16 cellular contexts compared by ENCODE assay signal in the genomic region with DNA sequence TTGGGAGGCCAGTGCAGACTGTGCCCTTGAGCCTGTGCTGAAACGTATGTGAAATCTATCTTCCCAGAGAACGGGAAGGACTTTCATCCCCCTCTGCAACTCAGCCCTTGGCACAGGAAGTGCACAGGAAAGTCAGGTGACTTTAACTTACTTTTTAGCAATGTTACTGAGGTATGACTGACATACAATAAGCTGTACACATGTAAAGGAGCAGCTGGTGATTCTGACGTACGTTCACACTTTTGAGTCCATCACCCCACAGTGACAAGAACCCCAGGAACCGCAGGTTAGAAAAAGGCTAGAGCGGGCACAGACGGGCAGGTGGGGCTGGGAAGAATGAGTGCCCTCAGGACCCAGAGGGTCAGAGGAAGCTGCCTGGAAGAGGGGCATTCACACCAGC. TPM values are rescaled to one million over a fixed set of nuclear protein-coding genes. Genes with fewer than 3 reads are reported as not detected.
DNase-seq lines count a peak whose midpoint lies in the region; ATAC-seq and TF ChIP-seq lines count a peak whose summit lies in the region.
"Had no signal": no experiment of that assay in that cellular context is flagged by ENCODE, and none has a peak within 500 bp of the region (broad histone marks: within the 10 kb centered on the region; RNA-seq: fewer than 3 reads in every experiment).

No MANE protein-coding gene starts in this region.

- H4K20me1 ChIP-seq in BLaER1 treated with 17β-estradiol and CSF1 and Interleukin-3, amounts not matched to agents 10 nM and 100 nM, result peaks cover 0 to 26% (median 0%) of the 10 kb centered on the region in 11 experiments; a peak in 3 of 22 replicates

- H3K4me1 Mint-ChIP-seq in activated CD8-positive, alpha-beta T cell treated with anti-CD3 and anti-CD28 coated beads, Interleukin-2, amount 10 ng/mL, durations not matched to agents 7 days and 5 days (ENCODE audit: low read depth), result peaks cover 23% of the 10 kb centered on the region
- H3K4me1 Mint-ChIP-seq in activated CD8-positive, alpha-beta T cell treated with anti-CD3 and anti-CD28 coated beads for 36 hours (ENCODE audit: low read depth), result peaks cover 24% of the 10 kb centered on the region
- H3K4me1 Mint-ChIP-seq in endodermal cell, result peaks cover 11% of the 10 kb centered on the region
- peaks cover 19 to 48% (median 40%) of the 10 kb centered on the region in 4 donors for H3K4me1 Mint-ChIP-seq in naive thymus-derived CD8-positive, alpha-beta T cell

- H3K9ac ChIP-seq in BLaER1 treated with 17β-estradiol and CSF1 and Interleukin-3, amounts not matched to agents 10 nM and 100 nM, result peak overlapping the region in 4 of 11 experiments; percentile 4 to 41 (median 18); a peak in 4 of 22 replicates
- no peak overlapping the region for H3K9ac ChIP-seq in endodermal cell (ENCODE audit: extremely low read depth, low read length, poor library complexity, severe bottlenecking)

- POLR2A ChIA-PET in activated CD8-positive, alpha-beta T cell treated with anti-CD3 and anti-CD28 coated beads, Interleukin-2, amount 10 ng/mL, durations not matched to agents 7 days and 5 days (lab: Charles Lee), result no interaction called here
- POLR2A ChIA-PET in activated CD8-positive, alpha-beta T cell treated with anti-CD3 and anti-CD28 coated beads for 36 hours (lab: Charles Lee), result interaction anchor here (1.0 kb wide), 1 partner anchor 46 kb away, joined by 3 read pairs; no protein-coding TSS in a partner anchor
- POLR2A ChIA-PET in naive thymus-derived CD8-positive, alpha-beta T cell (lab: Charles Lee), result no interaction called here

- H3K27me3 ChIP-seq in BLaER1 treated with 17β-estradiol and CSF1 and Interleukin-3, amounts not matched to agents 10 nM and 100 nM, result no peaks in the 10 kb centered on the region
- no peaks in the 10 kb centered on the region for H3K27me3 ChIP-seq in endodermal cell (ENCODE audit: control insufficient read depth, insufficient read depth, low read length, poor library complexity, severe bottlenecking)

- H3K4me3 ChIP-seq in BLaER1 treated with 17β-estradiol and CSF1 and Interleukin-3, amounts not matched to agents 10 nM and 100 nM, result peak overlapping the region in 1 of 10 experiments; percentile 2; a peak in 2 of 20 replicates
- no peak overlapping the region for H3K4me3 ChIP-seq in endodermal cell (ENCODE audit: low read length)
- H3K4me3 ChIP-seq: HAP-1 had no signal

- no peak for TF ChIP-seq CTCF in activated CD8-positive, alpha-beta T cell treated with anti-CD3 and anti-CD28 coated beads for 36 hours (IDR thresholded peaks at IDR 0.05)
- no peak for TF ChIP-seq CTCF in endodermal cell (conservative IDR thresholded peaks at IDR 0.05)

- peaks cover 25 to 75% (median 54%) of the 10 kb centered on the region in 10 experiments for H3K4me1 ChIP-seq in BLaER1 treated with 17β-estradiol and CSF1 and Interleukin-3, amounts not matched to agents 10 nM and 100 nM
- no peaks in the 10 kb centered on the region for H3K4me1 ChIP-seq in endodermal cell (ENCODE audit: control insufficient read depth, insufficient read depth, low read length)
- H3K4me1 ChIP-seq: Caco-2, HAP-1 had no signal

- DNase-seq in activated CD8-positive, alpha-beta T cell treated with anti-CD3 and anti-CD28 coated beads, Interleukin-2, amount 10 ng/mL, durations not matched to agents 7 days and 5 days, result no peak
- no peak for DNase-seq in activated CD8-positive, alpha-beta T cell treated with anti-CD3 and anti-CD28 coated beads for 36 hours
- DNase-seq in endodermal cell (no peak), GM19240 (ENCODE audit: insufficient read length, low spot score) (no peak)
- no peak for DNase-seq in naive thymus-derived CD8-positive, alpha-beta T cell
- DNase-seq: 8988T; AML-193; C1 segment of cervical spinal cord; Caco-2; CD8-positive, alpha-beta memory T cell; DND-41; GDM1 had no signal

- H3K36me3 ChIP-seq in BLaER1 treated with 17β-estradiol and CSF1 and Interleukin-3, amounts not matched to agents 10 nM and 100 nM, result peaks cover 0 to 35% (median 0%) of the 10 kb centered on the region in 11 experiments; a peak in 6 of 22 replicates
- H3K36me3 ChIP-seq in endodermal cell (ENCODE audit: control insufficient read depth, insufficient read depth, low read length), result no peaks in the 10 kb centered on the region
- H3K36me3 ChIP-seq: HAP-1 had no signal

- peak overlapping the region; percentile 39 for H3K27ac Mint-ChIP-seq in activated CD8-positive, alpha-beta T cell treated with anti-CD3 and anti-CD28 coated beads, Interleukin-2, amount 10 ng/mL, durations not matched to agents 7 days and 5 days
- no peak overlapping the region for H3K27ac Mint-ChIP-seq in activated CD8-positive, alpha-beta T cell treated with anti-CD3 and anti-CD28 coated beads for 36 hours
- H3K27ac Mint-ChIP-seq in endodermal cell, result peak overlapping the region; percentile 28
- H3K27ac Mint-ChIP-seq in naive thymus-derived CD8-positive, alpha-beta T cell, result peak overlapping the region; percentile 27 to 79 (median 60)
- H3K27ac Mint-ChIP-seq: CD8-positive, alpha-beta memory T cell had no signal

- CTCF ChIA-PET in activated CD8-positive, alpha-beta T cell treated with anti-CD3 and anti-CD28 coated beads, Interleukin-2, amount 10 ng/mL, durations not matched to agents 7 days and 5 days (lab: Charles Lee), result no interaction called here
- CTCF ChIA-PET in activated CD8-positive, alpha-beta T cell treated with anti-CD3 and anti-CD28 coated beads for 36 hours (lab: Charles Lee), result interaction anchor here (1.7 kb wide), 1 partner anchor 16 kb away, joined by 5 read pairs; no protein-coding TSS in a partner anchor

- WGBS in endodermal cell (ENCODE audit: insufficient coverage in 1 of 2, insufficient read length in 1 of 2), 2 experiments, result 89 to 91% methylated on average over 7 of the region's 7 CpGs

- H3K9me3 ChIP-seq in BLaER1 treated with 17β-estradiol and CSF1 and Interleukin-3, amounts not matched to agents 10 nM and 100 nM (replicated peaks in 1 of 11), result no peaks in the 10 kb centered on the region
- no peaks in the 10 kb centered on the region for H3K9me3 ChIP-seq in endodermal cell (ENCODE audit: control insufficient read depth, low read length)
- H3K9me3 ChIP-seq: Caco-2, HAP-1 had no signal

- no peaks in the 10 kb centered on the region for H3K27me3 Mint-ChIP-seq in activated CD8-positive, alpha-beta T cell treated with anti-CD3 and anti-CD28 coated beads, Interleukin-2, amount 10 ng/mL, durations not matched to agents 7 days and 5 days (ENCODE audit: low read depth)
- H3K27me3 Mint-ChIP-seq in activated CD8-positive, alpha-beta T cell treated with anti-CD3 and anti-CD28 coated beads for 36 hours, result no peaks in the 10 kb centered on the region
- no peaks in the 10 kb centered on the region for H3K27me3 Mint-ChIP-seq in endodermal cell (ENCODE audit: insufficient read depth)
- H3K27me3 Mint-ChIP-seq in naive thymus-derived CD8-positive, alpha-beta T cell, result no peaks in the 10 kb centered on the region
- H3K27me3 Mint-ChIP-seq: CD8-positive, alpha-beta memory T cell had no signal

- H3K4me2 ChIP-seq in BLaER1 treated with 17β-estradiol and CSF1 and Interleukin-3, amounts not matched to agents 10 nM and 100 nM, result peak overlapping the region; percentile 29 to 86 (median 70)

- H3K9me3 Mint-ChIP-seq in activated CD8-positive, alpha-beta T cell treated with anti-CD3 and anti-CD28 coated beads, Interleukin-2, amount 10 ng/mL, durations not matched to agents 7 days and 5 days (ENCODE audit: insufficient read depth), result no peaks in the 10 kb centered on the region
- no peaks in the 10 kb centered on the region for H3K9me3 Mint-ChIP-seq in activated CD8-positive, alpha-beta T cell treated with anti-CD3 and anti-CD28 coated beads for 36 hours
- H3K9me3 Mint-ChIP-seq in endodermal cell, result no peaks in the 10 kb centered on the region
- H3K9me3 Mint-ChIP-seq in naive thymus-derived CD8-positive, alpha-beta T cell, result no peaks in the 10 kb centered on the region
- H3K9me3 Mint-ChIP-seq: CD8-positive, alpha-beta memory T cell had no signal

- H3K36me3 Mint-ChIP-seq in activated CD8-positive, alpha-beta T cell treated with anti-CD3 and anti-CD28 coated beads, Interleukin-2, amount 10 ng/mL, durations not matched to agents 7 days and 5 days (ENCODE audit: low read depth), result peaks cover 5% of the 10 kb centered on the region
- peaks cover 5% of the 10 kb centered on the region for H3K36me3 Mint-ChIP-seq in activated CD8-positive, alpha-beta T cell treated with anti-CD3 and anti-CD28 coated beads for 36 hours (ENCODE audit: low read depth)
- H3K36me3 Mint-ChIP-seq in endodermal cell (ENCODE audit: low read depth), result peaks cover 5% of the 10 kb centered on the region
- H3K36me3 Mint-ChIP-seq in naive thymus-derived CD8-positive, alpha-beta T cell, result peaks cover 0 to 38% (median 0%) of the 10 kb centered on the region in 3 donors

- intact Hi-C loops in activated CD8-positive, alpha-beta T cell treated with anti-CD3 and anti-CD28 coated beads for 36 hours (cut with micrococcal nuclease), result no loop called here

- ATAC-seq in activated CD8-positive, alpha-beta T cell treated with anti-CD3 and anti-CD28 coated beads, Interleukin-2, amount 10 ng/mL, durations not matched to agents 7 days and 5 days, result no peak
- no peak for ATAC-seq in activated CD8-positive, alpha-beta T cell treated with anti-CD3 and anti-CD28 coated beads for 36 hours
- ATAC-seq in naive thymus-derived CD8-positive, alpha-beta T cell, result peak in 1 of 2 donors; percentile 44
- no peak for ATAC-seq in GM21723 (IDR thresholded peaks at IDR 0.05; ENCODE audit: unreplicated experiment)
- ATAC-seq: HepG2 had no signal

- peak overlapping the region in 3 of 11 experiments; percentile 1 to 32 (median 14); a peak in 2 of 22 replicates for H3K27ac ChIP-seq in BLaER1 treated with 17β-estradiol and CSF1 and Interleukin-3, amounts not matched to agents 10 nM and 100 nM
- H3K27ac ChIP-seq in endodermal cell (ENCODE audit: low read depth, low read length), result no peak overlapping the region

- H3K4me3 Mint-ChIP-seq in activated CD8-positive, alpha-beta T cell treated with anti-CD3 and anti-CD28 coated beads, Interleukin-2, amount 10 ng/mL, durations not matched to agents 7 days and 5 days, result no peak overlapping the region
- H3K4me3 Mint-ChIP-seq in activated CD8-positive, alpha-beta T cell treated with anti-CD3 and anti-CD28 coated beads for 36 hours, result no peak overlapping the region
- H3K4me3 Mint-ChIP-seq in endodermal cell, result no peak overlapping the region
- no peak overlapping the region for H3K4me3 Mint-ChIP-seq in naive thymus-derived CD8-positive, alpha-beta T cell
- H3K4me3 Mint-ChIP-seq: CD8-positive, alpha-beta memory T cell had no signal

RNA-seq across cellular contexts. Expression of a gene that starts 48.0 kb away (rescaled TPM):
- total RNA-seq in activated CD8-positive, alpha-beta T cell treated with anti-CD3 and anti-CD28 coated beads, Interleukin-2, amount 10 ng/mL, durations not matched to agents 7 days and 5 days, result 100 to 1,000 TPM; 204 to 213 TPM
- 100 to 1,000 TPM; 174 to 180 TPM for total RNA-seq in activated CD8-positive, alpha-beta T cell treated with anti-CD3 and anti-CD28 coated beads for 36 hours
- 100 to 1,000 TPM; 136 to 149 TPM for total RNA-seq in endodermal cell
- 145 TPM for polyA plus RNA-seq in endodermal cell (2013, experiment 1 of 2)
- 144 TPM for polyA plus RNA-seq in endodermal cell (2013, experiment 2 of 2)
- 100 to 1,000 TPM; 183 TPM for total RNA-seq in naive thymus-derived CD8-positive, alpha-beta T cell
- polyA plus RNA-seq in naive thymus-derived CD8-positive, alpha-beta T cell, result 100 to 1,000 TPM; 209 to 256 (median 222) TPM

RNA-seq across cellular contexts. Expression of a gene that starts 53.4 kb away (rescaled TPM):
- 10 to 100 TPM; 24.1 to 27.0 TPM for total RNA-seq in activated CD8-positive, alpha-beta T cell treated with anti-CD3 and anti-CD28 coated beads, Interleukin-2, amount 10 ng/mL, durations not matched to agents 7 days and 5 days
- total RNA-seq in activated CD8-positive, alpha-beta T cell treated with anti-CD3 and anti-CD28 coated beads for 36 hours, result 10 to 100 TPM; 27.1 to 31.5 TPM
- total RNA-seq in endodermal cell, result 10 to 100 TPM; 17.5 to 19.9 TPM
- 8.8 TPM for polyA plus RNA-seq in endodermal cell (2013, experiment 1 of 2)
- 9.8 TPM for polyA plus RNA-seq in endodermal cell (2013, experiment 2 of 2)
- 10 to 100 TPM; 35.1 TPM for total RNA-seq in naive thymus-derived CD8-positive, alpha-beta T cell
- 10 to 100 TPM in 2 of 3 donors, 1 to 10 TPM in 1; 7.7 to 15.9 (median 15.4) TPM for polyA plus RNA-seq in naive thymus-derived CD8-positive, alpha-beta T cell
